ENCODE assay signal across 9 cellular contexts in genomic region chrX:71698299-71699022, GRCh38. TPM values are rescaled to one million over a fixed set of nuclear protein-coding genes. Genes with fewer than 3 reads are reported as not detected.
"Had no signal": no experiment of that assay in that cellular context is flagged by ENCODE, and none has a peak within 500 bp of the region (broad histone marks: within the 10 kb centered on the region; RNA-seq: fewer than 3 reads in every experiment).

No MANE protein-coding gene starts in this region.

RNA-seq across cellular contexts. Expression of gene CXorf49, which starts 19.6 kb away (rescaled TPM):
- total RNA-seq: activated B cell treated with CpG ODN at 0.5 μM for 24 hours; activated CD4-positive, alpha-beta memory T cell treated with anti-CD3 and anti-CD28 coated beads, Interleukin-2, amount 10 ng/mL, durations not matched to agents 7 days and 5 days; activated CD8-positive, alpha-beta memory T cell treated with anti-CD3 and anti-CD28 coated beads for 36 hours; activated naive CD4-positive, alpha-beta T cell treated with anti-CD3 and anti-CD28 coated beads for 36 hours; bronchial epithelial cell; MCF 10A; OCI-LY7; PC-9; SJCRH30 had no signal
